Comparison of ENCODE assay signal across 1 cellular context in the genomic region with DNA sequence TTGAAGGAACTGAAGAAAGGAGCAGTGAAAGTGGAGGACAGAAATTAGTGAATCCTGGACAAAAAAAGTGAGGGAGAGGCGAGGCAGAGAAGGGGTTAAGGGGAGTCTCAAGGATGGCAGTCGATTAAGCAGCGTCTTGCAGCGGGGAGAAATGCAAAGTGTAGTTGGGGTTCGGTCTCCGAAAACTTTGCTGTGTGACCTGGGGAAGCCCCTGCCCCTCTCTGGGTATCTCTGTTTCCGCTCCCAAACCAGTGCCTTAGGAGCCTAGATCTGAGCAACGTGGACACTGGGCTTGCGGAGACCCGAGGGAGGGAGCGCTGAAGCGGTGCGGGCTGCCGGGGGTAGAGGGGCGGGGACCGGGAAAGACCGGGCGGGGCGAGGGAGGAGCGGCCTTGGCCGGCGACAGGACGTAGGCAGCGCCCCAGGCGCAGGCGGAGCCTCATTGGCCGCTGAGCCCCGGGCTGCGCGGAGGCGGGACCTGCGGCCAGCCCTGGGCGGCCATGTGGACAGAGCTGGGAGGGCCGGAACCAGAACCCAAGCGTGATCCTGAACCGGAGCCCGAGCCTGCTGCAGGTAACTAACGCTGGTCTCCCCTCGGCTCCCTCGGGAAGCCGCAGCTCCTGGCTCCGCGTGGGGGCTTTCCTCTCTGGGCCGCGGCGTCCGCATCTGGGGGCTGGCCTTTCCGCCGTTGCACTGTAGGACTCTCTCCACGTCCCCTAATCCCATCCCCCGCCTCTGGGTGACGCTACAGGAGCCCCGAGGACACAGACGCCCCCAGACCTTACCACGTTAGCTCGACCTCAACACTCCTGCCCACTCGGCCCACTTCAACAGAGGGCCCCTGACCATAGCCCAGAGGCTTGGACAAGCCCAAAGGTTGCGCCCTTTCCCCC.
A peak's percentile ranks its signal among the peaks of the same experiment; 100 is the strongest.
TF ChIP-seq lines count a peak whose summit lies in the region.

A gene (plus strand): TSS at position 468 of the 893 bp plus-strand sequence. CDS start 3,047 bp downstream, outside the sequence.

TF ChIP-seq in HepG2, 621 proteins besides CTCF, POLR2A, EP300 and RAD21 (continued from another document and continues in another):
- TF ChIP-seq ZNF672 (CRISPR knock-in tag; IDR thresholded peaks at IDR 0.05) = no peak
- TF ChIP-seq, protein P1, sequence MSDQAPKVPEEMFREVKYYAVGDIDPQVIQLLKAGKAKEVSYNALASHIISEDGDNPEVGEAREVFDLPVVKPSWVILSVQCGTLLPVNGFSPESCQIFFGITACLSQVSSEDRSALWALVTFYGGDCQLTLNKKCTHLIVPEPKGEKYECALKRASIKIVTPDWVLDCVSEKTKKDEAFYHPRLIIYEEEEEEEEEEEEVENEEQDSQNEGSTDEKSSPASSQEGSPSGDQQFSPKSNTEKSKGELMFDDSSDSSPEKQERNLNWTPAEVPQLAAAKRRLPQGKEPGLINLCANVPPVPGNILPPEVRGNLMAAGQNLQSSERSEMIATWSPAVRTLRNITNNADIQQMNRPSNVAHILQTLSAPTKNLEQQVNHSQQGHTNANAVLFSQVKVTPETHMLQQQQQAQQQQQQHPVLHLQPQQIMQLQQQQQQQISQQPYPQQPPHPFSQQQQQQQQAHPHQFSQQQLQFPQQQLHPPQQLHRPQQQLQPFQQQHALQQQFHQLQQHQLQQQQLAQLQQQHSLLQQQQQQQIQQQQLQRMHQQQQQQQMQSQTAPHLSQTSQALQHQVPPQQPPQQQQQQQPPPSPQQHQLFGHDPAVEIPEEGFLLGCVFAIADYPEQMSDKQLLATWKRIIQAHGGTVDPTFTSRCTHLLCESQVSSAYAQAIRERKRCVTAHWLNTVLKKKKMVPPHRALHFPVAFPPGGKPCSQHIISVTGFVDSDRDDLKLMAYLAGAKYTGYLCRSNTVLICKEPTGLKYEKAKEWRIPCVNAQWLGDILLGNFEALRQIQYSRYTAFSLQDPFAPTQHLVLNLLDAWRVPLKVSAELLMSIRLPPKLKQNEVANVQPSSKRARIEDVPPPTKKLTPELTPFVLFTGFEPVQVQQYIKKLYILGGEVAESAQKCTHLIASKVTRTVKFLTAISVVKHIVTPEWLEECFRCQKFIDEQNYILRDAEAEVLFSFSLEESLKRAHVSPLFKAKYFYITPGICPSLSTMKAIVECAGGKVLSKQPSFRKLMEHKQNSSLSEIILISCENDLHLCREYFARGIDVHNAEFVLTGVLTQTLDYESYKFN (CRISPR knock-in tag; conservative IDR thresholded peaks at IDR 0.05) = 0 out of 2 replicates have a peak, but pooled peaks have one; percentile 29
- TF ChIP-seq, protein P2, sequence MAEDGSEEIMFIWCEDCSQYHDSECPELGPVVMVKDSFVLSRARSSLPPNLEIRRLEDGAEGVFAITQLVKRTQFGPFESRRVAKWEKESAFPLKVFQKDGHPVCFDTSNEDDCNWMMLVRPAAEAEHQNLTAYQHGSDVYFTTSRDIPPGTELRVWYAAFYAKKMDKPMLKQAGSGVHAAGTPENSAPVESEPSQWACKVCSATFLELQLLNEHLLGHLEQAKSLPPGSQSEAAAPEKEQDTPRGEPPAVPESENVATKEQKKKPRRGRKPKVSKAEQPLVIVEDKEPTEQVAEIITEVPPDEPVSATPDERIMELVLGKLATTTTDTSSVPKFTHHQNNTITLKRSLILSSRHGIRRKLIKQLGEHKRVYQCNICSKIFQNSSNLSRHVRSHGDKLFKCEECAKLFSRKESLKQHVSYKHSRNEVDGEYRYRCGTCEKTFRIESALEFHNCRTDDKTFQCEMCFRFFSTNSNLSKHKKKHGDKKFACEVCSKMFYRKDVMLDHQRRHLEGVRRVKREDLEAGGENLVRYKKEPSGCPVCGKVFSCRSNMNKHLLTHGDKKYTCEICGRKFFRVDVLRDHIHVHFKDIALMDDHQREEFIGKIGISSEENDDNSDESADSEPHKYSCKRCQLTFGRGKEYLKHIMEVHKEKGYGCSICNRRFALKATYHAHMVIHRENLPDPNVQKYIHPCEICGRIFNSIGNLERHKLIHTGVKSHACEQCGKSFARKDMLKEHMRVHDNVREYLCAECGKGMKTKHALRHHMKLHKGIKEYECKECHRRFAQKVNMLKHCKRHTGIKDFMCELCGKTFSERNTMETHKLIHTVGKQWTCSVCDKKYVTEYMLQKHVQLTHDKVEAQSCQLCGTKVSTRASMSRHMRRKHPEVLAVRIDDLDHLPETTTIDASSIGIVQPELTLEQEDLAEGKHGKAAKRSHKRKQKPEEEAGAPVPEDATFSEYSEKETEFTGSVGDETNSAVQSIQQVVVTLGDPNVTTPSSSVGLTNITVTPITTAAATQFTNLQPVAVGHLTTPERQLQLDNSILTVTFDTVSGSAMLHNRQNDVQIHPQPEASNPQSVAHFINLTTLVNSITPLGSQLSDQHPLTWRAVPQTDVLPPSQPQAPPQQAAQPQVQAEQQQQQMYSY (CRISPR knock-in tag; IDR thresholded peaks at IDR 0.05) = peak; percentile 70
- peak; percentile 46 for TF ChIP-seq ASH2L (IDR thresholded peaks at IDR 0.05; ENCODE audit: insufficient read length, low read depth, low read length)
- peak; percentile 43; the same call in 1 of the 2 replicates for TF ChIP-seq HDAC1 (CRISPR knock-in tag; IDR thresholded peaks at IDR 0.05)
- no peak; the same call in 1 of the 2 replicates for TF ChIP-seq RCOR2 (CRISPR knock-in tag; IDR thresholded peaks at IDR 0.05)
- no peak for TF ChIP-seq HDAC6 (IDR thresholded peaks at IDR 0.05; ENCODE audit: low read depth, low read length)
- TF ChIP-seq DMAP1 (CRISPR knock-in tag; IDR thresholded peaks at IDR 0.05) = peak; percentile 78
- TF ChIP-seq ATF7-NPFF (CRISPR knock-in tag; IDR thresholded peaks at IDR 0.05; ENCODE audit: low read depth) = peak; percentile 80
- peak; percentile 55; the same call in 1 of the 2 replicates for TF ChIP-seq KAT7 (CRISPR knock-in tag; IDR thresholded peaks at IDR 0.05; ENCODE audit: borderline replicate concordance)
- no peak for TF ChIP-seq ZNF510 (CRISPR knock-in tag; IDR thresholded peaks at IDR 0.05; ENCODE audit: low read depth)
- TF ChIP-seq ZFP90 (CRISPR knock-in tag; IDR thresholded peaks at IDR 0.05; ENCODE audit: borderline replicate concordance) = peak; percentile 92
- TF ChIP-seq DNMT3B (CRISPR knock-in tag; conservative IDR thresholded peaks at IDR 0.05) = no peak
- TF ChIP-seq FOXJ3 (CRISPR knock-in tag; IDR thresholded peaks at IDR 0.05; ENCODE audit: borderline replicate concordance) = 0 out of 2 replicates have a peak, but pooled peaks have one; percentile 52
- no peak for TF ChIP-seq HMGA1 (CRISPR knock-in tag; conservative IDR thresholded peaks at IDR 0.05)
- TF ChIP-seq FOXK1 (CRISPR knock-in tag; IDR thresholded peaks at IDR 0.05; ENCODE audit: borderline replicate concordance, low read depth) = peak; percentile 17; the same call in 1 of the 2 replicates
- TF ChIP-seq IRF2 (CRISPR knock-in tag; IDR thresholded peaks at IDR 0.05) = peak; percentile 59; the same call in 1 of the 2 replicates
- TF ChIP-seq, protein P3, sequence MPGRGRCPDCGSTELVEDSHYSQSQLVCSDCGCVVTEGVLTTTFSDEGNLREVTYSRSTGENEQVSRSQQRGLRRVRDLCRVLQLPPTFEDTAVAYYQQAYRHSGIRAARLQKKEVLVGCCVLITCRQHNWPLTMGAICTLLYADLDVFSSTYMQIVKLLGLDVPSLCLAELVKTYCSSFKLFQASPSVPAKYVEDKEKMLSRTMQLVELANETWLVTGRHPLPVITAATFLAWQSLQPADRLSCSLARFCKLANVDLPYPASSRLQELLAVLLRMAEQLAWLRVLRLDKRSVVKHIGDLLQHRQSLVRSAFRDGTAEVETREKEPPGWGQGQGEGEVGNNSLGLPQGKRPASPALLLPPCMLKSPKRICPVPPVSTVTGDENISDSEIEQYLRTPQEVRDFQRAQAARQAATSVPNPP (CRISPR knock-in tag; IDR thresholded peaks at IDR 0.05) = no peak
- TF ChIP-seq, protein P4, sequence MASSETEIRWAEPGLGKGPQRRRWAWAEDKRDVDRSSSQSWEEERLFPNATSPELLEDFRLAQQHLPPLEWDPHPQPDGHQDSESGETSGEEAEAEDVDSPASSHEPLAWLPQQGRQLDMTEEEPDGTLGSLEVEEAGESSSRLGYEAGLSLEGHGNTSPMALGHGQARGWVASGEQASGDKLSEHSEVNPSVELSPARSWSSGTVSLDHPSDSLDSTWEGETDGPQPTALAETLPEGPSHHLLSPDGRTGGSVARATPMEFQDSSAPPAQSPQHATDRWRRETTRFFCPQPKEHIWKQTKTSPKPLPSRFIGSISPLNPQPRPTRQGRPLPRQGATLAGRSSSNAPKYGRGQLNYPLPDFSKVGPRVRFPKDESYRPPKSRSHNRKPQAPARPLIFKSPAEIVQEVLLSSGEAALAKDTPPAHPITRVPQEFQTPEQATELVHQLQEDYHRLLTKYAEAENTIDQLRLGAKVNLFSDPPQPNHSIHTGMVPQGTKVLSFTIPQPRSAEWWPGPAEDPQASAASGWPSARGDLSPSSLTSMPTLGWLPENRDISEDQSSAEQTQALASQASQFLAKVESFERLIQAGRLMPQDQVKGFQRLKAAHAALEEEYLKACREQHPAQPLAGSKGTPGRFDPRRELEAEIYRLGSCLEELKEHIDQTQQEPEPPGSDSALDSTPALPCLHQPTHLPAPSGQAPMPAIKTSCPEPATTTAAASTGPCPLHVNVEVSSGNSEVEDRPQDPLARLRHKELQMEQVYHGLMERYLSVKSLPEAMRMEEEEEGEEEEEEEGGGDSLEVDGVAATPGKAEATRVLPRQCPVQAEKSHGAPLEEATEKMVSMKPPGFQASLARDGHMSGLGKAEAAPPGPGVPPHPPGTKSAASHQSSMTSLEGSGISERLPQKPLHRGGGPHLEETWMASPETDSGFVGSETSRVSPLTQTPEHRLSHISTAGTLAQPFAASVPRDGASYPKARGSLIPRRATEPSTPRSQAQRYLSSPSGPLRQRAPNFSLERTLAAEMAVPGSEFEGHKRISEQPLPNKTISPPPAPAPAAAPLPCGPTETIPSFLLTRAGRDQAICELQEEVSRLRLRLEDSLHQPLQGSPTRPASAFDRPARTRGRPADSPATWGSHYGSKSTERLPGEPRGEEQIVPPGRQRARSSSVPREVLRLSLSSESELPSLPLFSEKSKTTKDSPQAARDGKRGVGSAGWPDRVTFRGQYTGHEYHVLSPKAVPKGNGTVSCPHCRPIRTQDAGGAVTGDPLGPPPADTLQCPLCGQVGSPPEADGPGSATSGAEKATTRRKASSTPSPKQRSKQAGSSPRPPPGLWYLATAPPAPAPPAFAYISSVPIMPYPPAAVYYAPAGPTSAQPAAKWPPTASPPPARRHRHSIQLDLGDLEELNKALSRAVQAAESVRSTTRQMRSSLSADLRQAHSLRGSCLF (CRISPR knock-in tag; IDR thresholded peaks at IDR 0.05; ENCODE audit: borderline replicate concordance) = no peak
- peak; percentile 29; the same call in 1 of the 2 replicates for TF ChIP-seq RARA (CRISPR knock-in tag; IDR thresholded peaks at IDR 0.05)
- peak; percentile 54; the same call in 1 of the 2 replicates for TF ChIP-seq ZNF772 (CRISPR knock-in tag; IDR thresholded peaks at IDR 0.05)
- TF ChIP-seq, protein P5, sequence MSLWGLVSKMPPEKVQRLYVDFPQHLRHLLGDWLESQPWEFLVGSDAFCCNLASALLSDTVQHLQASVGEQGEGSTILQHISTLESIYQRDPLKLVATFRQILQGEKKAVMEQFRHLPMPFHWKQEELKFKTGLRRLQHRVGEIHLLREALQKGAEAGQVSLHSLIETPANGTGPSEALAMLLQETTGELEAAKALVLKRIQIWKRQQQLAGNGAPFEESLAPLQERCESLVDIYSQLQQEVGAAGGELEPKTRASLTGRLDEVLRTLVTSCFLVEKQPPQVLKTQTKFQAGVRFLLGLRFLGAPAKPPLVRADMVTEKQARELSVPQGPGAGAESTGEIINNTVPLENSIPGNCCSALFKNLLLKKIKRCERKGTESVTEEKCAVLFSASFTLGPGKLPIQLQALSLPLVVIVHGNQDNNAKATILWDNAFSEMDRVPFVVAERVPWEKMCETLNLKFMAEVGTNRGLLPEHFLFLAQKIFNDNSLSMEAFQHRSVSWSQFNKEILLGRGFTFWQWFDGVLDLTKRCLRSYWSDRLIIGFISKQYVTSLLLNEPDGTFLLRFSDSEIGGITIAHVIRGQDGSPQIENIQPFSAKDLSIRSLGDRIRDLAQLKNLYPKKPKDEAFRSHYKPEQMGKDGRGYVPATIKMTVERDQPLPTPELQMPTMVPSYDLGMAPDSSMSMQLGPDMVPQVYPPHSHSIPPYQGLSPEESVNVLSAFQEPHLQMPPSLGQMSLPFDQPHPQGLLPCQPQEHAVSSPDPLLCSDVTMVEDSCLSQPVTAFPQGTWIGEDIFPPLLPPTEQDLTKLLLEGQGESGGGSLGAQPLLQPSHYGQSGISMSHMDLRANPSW (CRISPR knock-in tag; IDR thresholded peaks at IDR 0.05; ENCODE audit: borderline replicate concordance) = no peak
- no peak for TF ChIP-seq ZNF567 (CRISPR knock-in tag; IDR thresholded peaks at IDR 0.05; ENCODE audit: borderline replicate concordance)
- TF ChIP-seq, protein P6, sequence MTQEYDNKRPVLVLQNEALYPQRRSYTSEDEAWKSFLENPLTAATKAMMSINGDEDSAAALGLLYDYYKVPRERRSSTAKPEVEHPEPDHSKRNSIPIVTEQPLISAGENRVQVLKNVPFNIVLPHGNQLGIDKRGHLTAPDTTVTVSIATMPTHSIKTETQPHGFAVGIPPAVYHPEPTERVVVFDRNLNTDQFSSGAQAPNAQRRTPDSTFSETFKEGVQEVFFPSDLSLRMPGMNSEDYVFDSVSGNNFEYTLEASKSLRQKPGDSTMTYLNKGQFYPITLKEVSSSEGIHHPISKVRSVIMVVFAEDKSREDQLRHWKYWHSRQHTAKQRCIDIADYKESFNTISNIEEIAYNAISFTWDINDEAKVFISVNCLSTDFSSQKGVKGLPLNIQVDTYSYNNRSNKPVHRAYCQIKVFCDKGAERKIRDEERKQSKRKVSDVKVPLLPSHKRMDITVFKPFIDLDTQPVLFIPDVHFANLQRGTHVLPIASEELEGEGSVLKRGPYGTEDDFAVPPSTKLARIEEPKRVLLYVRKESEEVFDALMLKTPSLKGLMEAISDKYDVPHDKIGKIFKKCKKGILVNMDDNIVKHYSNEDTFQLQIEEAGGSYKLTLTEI (CRISPR knock-in tag; conservative IDR thresholded peaks at IDR 0.05) = no peak
- peak; percentile 80 for TF ChIP-seq GFI1 (CRISPR knock-in tag; IDR thresholded peaks at IDR 0.05; ENCODE audit: borderline replicate concordance)
- TF ChIP-seq ATF7 (IDR thresholded peaks at IDR 0.05) = no peak
- TF ChIP-seq ATF7 (CRISPR knock-in tag; IDR thresholded peaks at IDR 0.05) = no peak; the same call in 1 of the 2 replicates
- TF ChIP-seq ZSCAN29 (CRISPR knock-in tag; conservative IDR thresholded peaks at IDR 0.05) = no peak
- TF ChIP-seq NFRKB (IDR thresholded peaks at IDR 0.05) = no peak
- TF ChIP-seq ZSCAN31 (CRISPR knock-in tag; IDR thresholded peaks at IDR 0.05; ENCODE audit: low read depth) = peak; percentile 73; the same call in 1 of the 2 replicates
- TF ChIP-seq ESRRA (CRISPR knock-in tag; IDR thresholded peaks at IDR 0.05; ENCODE audit: low read depth) = peak; percentile 50; the same call in 1 of the 2 replicates
- no peak for TF ChIP-seq RORA (CRISPR knock-in tag; IDR thresholded peaks at IDR 0.05)
- no peak for TF ChIP-seq ZNF251 (CRISPR knock-in tag; IDR thresholded peaks at IDR 0.05)
- TF ChIP-seq ZNF543 (CRISPR knock-in tag; IDR thresholded peaks at IDR 0.05) = peak; percentile 37; the same call in 1 of the 2 replicates
- peak; percentile 55; the same call in 1 of the 2 replicates for TF ChIP-seq PHF21A (CRISPR knock-in tag; IDR thresholded peaks at IDR 0.05)
- TF ChIP-seq PPARG (CRISPR knock-in tag; conservative IDR thresholded peaks at IDR 0.05) = 0 out of 2 replicates have a peak, but pooled peaks have one; percentile 6
- no peak; the same call in 1 of the 2 replicates for TF ChIP-seq ZNF605 (CRISPR knock-in tag; IDR thresholded peaks at IDR 0.05)
- TF ChIP-seq MYC (CRISPR knock-in tag; IDR thresholded peaks at IDR 0.05; ENCODE audit: borderline replicate concordance) = peak; percentile 98
- peak; percentile 73; the same call in 1 of the 2 replicates for TF ChIP-seq KLF6 (CRISPR knock-in tag; IDR thresholded peaks at IDR 0.05)
